Comparison of ENCODE assay signal across 9 cellular contexts in the genomic region with DNA sequence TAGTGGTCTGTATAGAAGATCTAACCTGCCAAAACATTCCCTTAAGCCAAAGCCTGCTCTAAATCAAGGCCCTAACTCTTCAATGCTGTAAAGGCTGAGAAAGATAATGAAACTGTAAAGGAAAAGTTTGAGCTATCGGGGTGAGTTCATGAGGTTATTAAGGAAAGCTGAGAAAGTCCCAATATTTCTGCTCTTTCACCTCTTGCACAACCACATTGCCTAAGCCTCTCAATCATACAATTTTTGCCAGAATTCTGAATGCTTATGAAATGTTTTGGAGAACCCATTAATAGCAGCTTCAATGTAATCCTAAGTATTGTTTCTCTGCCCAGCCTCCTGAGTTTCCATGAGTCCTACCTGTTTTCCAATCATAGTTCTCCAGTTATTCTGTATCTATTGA.
"Had no signal": no experiment of that assay in that cellular context is flagged by ENCODE, and none has a peak within 500 bp of the region (broad histone marks: within the 10 kb centered on the region; RNA-seq: fewer than 3 reads in every experiment).

No MANE protein-coding gene starts in this region.

- H3K27ac Mint-ChIP-seq: HFFc6 had no signal

- H2AFZ ChIP-seq: GM23248 had no signal

- DNase-seq: GM23248, GOT3, H7, HFFc6, IMR-90 had no signal

- H3K36me3 ChIP-seq: HAP-1 had no signal

- H3K9ac ChIP-seq: GM23248 had no signal

- H3K4me1 ChIP-seq: HAP-1 had no signal

- H3K4me3 ChIP-seq: GM23248, HAP-1, K562 had no signal

- ATAC-seq: HCT116, K562 had no signal

- H3K27ac ChIP-seq: GM23248, HL-60 had no signal

- H3K9me3 ChIP-seq: HAP-1 had no signal

- H3K4me3 Mint-ChIP-seq: HFFc6 had no signal
